13 cellular contexts compared by ENCODE assay signal in genomic region chr14:58629273-58629672, GRCh38. TPM values are rescaled to one million over a fixed set of nuclear protein-coding genes. Genes with fewer than 3 reads are reported as not detected.
"Had no signal": no experiment of that assay in that cellular context is flagged by ENCODE, and none has a peak within 500 bp of the region (broad histone marks: within the 10 kb centered on the region; RNA-seq: fewer than 3 reads in every experiment).

No MANE protein-coding gene starts in this region.

- H3K36me3 Mint-ChIP-seq: natural killer cell treated with Interleukin-12 subunit alpha and Interleukin-12 subunit beta and Interleukin-15 and Interleukin-18, amount 100 ng/mL, for 72 hours had no signal

- H3K27ac Mint-ChIP-seq: activated CD8-positive, alpha-beta T cell treated with anti-CD3 and anti-CD28 coated beads, Interleukin-2, amount 10 ng/mL, durations not matched to agents 7 days and 5 days; natural killer cell treated with Interleukin-12 subunit alpha and Interleukin-12 subunit beta and Interleukin-15 and Interleukin-18, amount 100 ng/mL, for 72 hours; stimulated activated naive CD8-positive, alpha-beta T cell treated with anti-CD3 and anti-CD28 coated beads, Interleukin-15, Interleukin-2, amounts not matched to agents 100 ng/mL and 50 ng/mL, for 24 hours had no signal

- H3K27me3 ChIP-seq: ascending aorta had no signal

- H3K4me1 ChIP-seq: ascending aorta, esophagus squamous epithelium had no signal

- H3K36me3 ChIP-seq: ascending aorta, esophagus squamous epithelium had no signal

- H3K9me3 Mint-ChIP-seq: natural killer cell treated with Interleukin-12 subunit alpha and Interleukin-12 subunit beta and Interleukin-15 and Interleukin-18, amount 100 ng/mL, for 72 hours; stimulated activated naive CD8-positive, alpha-beta T cell treated with anti-CD3 and anti-CD28 coated beads, Interleukin-15, Interleukin-2, amounts not matched to agents 100 ng/mL and 50 ng/mL, for 24 hours had no signal

- H3K9me3 ChIP-seq: ascending aorta, esophagus squamous epithelium had no signal

- H3K4me3 ChIP-seq: ascending aorta, esophagus squamous epithelium, lung had no signal

- H3K27ac ChIP-seq: ascending aorta, esophagus squamous epithelium had no signal

- DNase-seq: activated CD4-positive, alpha-beta T cell treated with anti-CD3 and anti-CD28 coated beads for 4 hours; activated CD8-positive, alpha-beta memory T cell treated with anti-CD3 and anti-CD28 coated beads, Interleukin-2, amount 50 U/mL, for 48 hours; activated CD8-positive, alpha-beta T cell treated with anti-CD3 and anti-CD28 coated beads, Interleukin-2, amount 10 ng/mL, durations not matched to agents 7 days and 5 days; esophagus squamous epithelium; foreskin fibroblast; glutamatergic neuron; left cardiac atrium; stimulated activated CD4-positive, alpha-beta T cell treated with anti-CD3 and anti-CD28 coated beads, Interleukin-2, amount 100 ng/mL, for 48 hours; T-helper 9 cell had no signal

- ATAC-seq: activated CD8-positive, alpha-beta T cell treated with anti-CD3 and anti-CD28 coated beads, Interleukin-2, amount 10 ng/mL, durations not matched to agents 7 days and 5 days; left cardiac atrium; natural killer cell treated with Interleukin-12 subunit alpha and Interleukin-12 subunit beta and Interleukin-15 and Interleukin-18, amount 100 ng/mL, for 72 hours had no signal

- H3K4me3 Mint-ChIP-seq: activated CD8-positive, alpha-beta T cell treated with anti-CD3 and anti-CD28 coated beads, Interleukin-2, amount 10 ng/mL, durations not matched to agents 7 days and 5 days; natural killer cell treated with Interleukin-12 subunit alpha and Interleukin-12 subunit beta and Interleukin-15 and Interleukin-18, amount 100 ng/mL, for 72 hours; stimulated activated naive CD8-positive, alpha-beta T cell treated with anti-CD3 and anti-CD28 coated beads, Interleukin-15, Interleukin-2, amounts not matched to agents 100 ng/mL and 50 ng/mL, for 24 hours had no signal

RNA-seq across cellular contexts. Expression of gene DACT1, which starts 8.5 kb away (rescaled TPM):
- total RNA-seq: natural killer cell treated with Interleukin-12 subunit alpha and Interleukin-12 subunit beta and Interleukin-15 and Interleukin-18, amount 100 ng/mL, for 72 hours had no signal
